In the genomic region with DNA sequence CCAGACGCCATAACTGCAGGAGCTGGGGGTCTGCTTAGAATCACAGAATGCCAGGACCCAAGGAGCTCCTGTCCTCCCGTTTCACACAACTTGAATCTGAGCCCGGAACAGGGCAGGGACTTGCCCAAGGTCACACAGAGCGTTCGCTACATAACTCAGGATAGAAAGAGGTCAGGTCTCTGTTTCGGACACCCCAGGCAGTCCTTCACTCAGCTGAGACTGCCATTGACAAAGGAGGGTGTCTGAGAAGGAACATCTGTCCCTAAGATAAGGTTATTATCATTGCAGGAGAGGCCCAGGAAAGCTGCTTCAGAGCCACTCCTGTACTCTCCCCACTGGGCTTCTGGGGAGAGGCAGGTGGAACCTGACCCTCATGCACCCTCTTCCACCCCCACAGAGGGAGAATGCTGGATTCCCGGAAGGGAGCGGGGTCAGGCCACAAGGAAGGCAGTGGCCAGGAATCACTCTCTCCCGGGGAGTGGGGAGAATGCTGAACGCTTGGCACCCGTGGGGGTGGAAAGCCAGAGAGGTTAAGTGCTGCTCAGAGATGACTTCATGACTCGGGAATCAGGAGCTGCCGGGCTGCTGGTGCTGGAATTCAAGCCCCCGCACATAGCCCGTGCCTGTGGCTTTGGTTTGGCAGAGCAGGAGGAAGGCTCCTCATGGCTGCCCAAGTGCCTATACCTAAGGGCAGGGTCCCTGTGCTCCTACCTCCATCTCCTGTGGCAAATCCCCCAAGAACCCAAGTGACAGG, we compare ENCODE assay signal across 1 cellular context.
TF ChIP-seq lines count a peak whose summit lies in the region.

No MANE protein-coding gene starts in this region.

TF ChIP-seq in K562, 482 proteins besides CTCF, POLR2A, EP300 and RAD21 (continued from another document and continues in another):
- TF ChIP-seq ZNF318 (IDR thresholded peaks at IDR 0.05; ENCODE audit: borderline replicate concordance in 1 of 2, low read depth in 1 of 2) (no peak), HDAC8 (tag; IDR thresholded peaks at IDR 0.05) (no peak), C11orf30 (IDR thresholded peaks at IDR 0.05; ENCODE audit: low read depth) (no peak), RFX1 (IDR thresholded peaks at IDR 0.05) (no peak), ELF4 (CRISPR knock-in tag; IDR thresholded peaks at IDR 0.05) (no peak), TEAD1 (CRISPR knock-in tag; IDR thresholded peaks at IDR 0.05) (no peak), SRSF7 (optimal IDR thresholded peaks at IDR 0.05; ENCODE audit: low read depth, low read length) (no peak), FOXP1 (CRISPR knock-in tag; IDR thresholded peaks at IDR 0.05) (no peak), REST (CRISPR knock-in tag; IDR thresholded peaks at IDR 0.05; ENCODE audit: low read depth) (no peak), SMARCC2 (IDR thresholded peaks at IDR 0.05; ENCODE audit: low read depth) (no peak), JUN (IDR thresholded peaks at IDR 0.05; ENCODE audit: borderline replicate concordance, low read depth, low read length) (no peak), JUN (CRISPR knock-in tag; IDR thresholded peaks at IDR 0.05; ENCODE audit: borderline replicate concordance) (no peak), NR2F6 (CRISPR knock-in tag; IDR thresholded peaks at IDR 0.05) (no peak), ZBTB17 (CRISPR knock-in tag; IDR thresholded peaks at IDR 0.05) (no peak), ZNF639 (CRISPR knock-in tag; conservative IDR thresholded peaks at IDR 0.05 in 1 of 2, IDR thresholded peaks at IDR 0.05 in 1 of 2) (no peak), TEAD4 (IDR thresholded peaks at IDR 0.05; ENCODE audit: low read length) (peak; percentile 78), TEAD4 (CRISPR knock-in tag; IDR thresholded peaks at IDR 0.05; ENCODE audit: borderline replicate concordance) (no peak), MED1 (CRISPR knock-in tag; IDR thresholded peaks at IDR 0.05; ENCODE audit: borderline replicate concordance) (no peak), ZNF764 (CRISPR knock-in tag; IDR thresholded peaks at IDR 0.05; ENCODE audit: low read depth) (no peak), ZNF121 (CRISPR knock-in tag; conservative IDR thresholded peaks at IDR 0.05) (no peak), SMAD2 (IDR thresholded peaks at IDR 0.05; ENCODE audit: low read depth, low read length) (no peak), COPS2 (conservative IDR thresholded peaks at IDR 0.05) (no peak), TCF15 (CRISPR knock-in tag; IDR thresholded peaks at IDR 0.05) (no peak), CHD1 (IDR thresholded peaks at IDR 0.05; ENCODE audit: low read length) (no peak), EP400 (IDR thresholded peaks at IDR 0.05) (no peak), MAFF (IDR thresholded peaks at IDR 0.05; ENCODE audit: low read length) (no peak), ETV1 (tag; conservative IDR thresholded peaks at IDR 0.05; ENCODE audit: low read depth) (no peak), SMARCE1 (IDR thresholded peaks at IDR 0.05) (peak; percentile 68; the same call in 1 of the 2 replicates), ARNT (IDR thresholded peaks at IDR 0.05) (no peak), ZNF175 (CRISPR knock-in tag; IDR thresholded peaks at IDR 0.05; ENCODE audit: low read depth) (no peak), MEF2D (tag; conservative IDR thresholded peaks at IDR 0.05; ENCODE audit: low read depth) (no peak), ZNF41 (CRISPR knock-in tag; conservative IDR thresholded peaks at IDR 0.05) (no peak), HDAC1 (IDR thresholded peaks at IDR 0.05) (peak in 1 of 2 experiments; percentile 58; a peak in 2 of 4 replicates), ESRRA (IDR thresholded peaks at IDR 0.05; ENCODE audit: borderline replicate concordance, low read depth) (peak; percentile 82), RNF2 (IDR thresholded peaks at IDR 0.05) (0 out of 2 replicates have a peak, but pooled peaks have one; percentile 45), ATF7 (IDR thresholded peaks at IDR 0.05) (peak; percentile 51), NFXL1 (CRISPR knock-in tag; IDR thresholded peaks at IDR 0.05) (no peak), PRMT5 (CRISPR knock-in tag; IDR thresholded peaks at IDR 0.05) (no peak), HDAC2 (IDR thresholded peaks at IDR 0.05) (peak; percentile 71; the same call in 1 of the 2 replicates), ZNF354B (CRISPR knock-in tag; IDR thresholded peaks at IDR 0.05) (no peak), NCOR1 (IDR thresholded peaks at IDR 0.05) (peak; percentile 80), NFE2 (IDR thresholded peaks at IDR 0.05; ENCODE audit: low read depth) (no peak), ZKSCAN8 (CRISPR knock-in tag; IDR thresholded peaks at IDR 0.05) (no peak), PTTG1 (tag; IDR thresholded peaks at IDR 0.05; ENCODE audit: low read depth) (no peak)
- TF ChIP-seq, protein P1, sequence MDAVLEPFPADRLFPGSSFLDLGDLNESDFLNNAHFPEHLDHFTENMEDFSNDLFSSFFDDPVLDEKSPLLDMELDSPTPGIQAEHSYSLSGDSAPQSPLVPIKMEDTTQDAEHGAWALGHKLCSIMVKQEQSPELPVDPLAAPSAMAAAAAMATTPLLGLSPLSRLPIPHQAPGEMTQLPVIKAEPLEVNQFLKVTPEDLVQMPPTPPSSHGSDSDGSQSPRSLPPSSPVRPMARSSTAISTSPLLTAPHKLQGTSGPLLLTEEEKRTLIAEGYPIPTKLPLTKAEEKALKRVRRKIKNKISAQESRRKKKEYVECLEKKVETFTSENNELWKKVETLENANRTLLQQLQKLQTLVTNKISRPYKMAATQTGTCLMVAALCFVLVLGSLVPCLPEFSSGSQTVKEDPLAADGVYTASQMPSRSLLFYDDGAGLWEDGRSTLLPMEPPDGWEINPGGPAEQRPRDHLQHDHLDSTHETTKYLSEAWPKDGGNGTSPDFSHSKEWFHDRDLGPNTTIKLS (IDR thresholded peaks at IDR 0.05; ENCODE audit: borderline replicate concordance, low read depth) = no peak
- TF ChIP-seq, protein P2, sequence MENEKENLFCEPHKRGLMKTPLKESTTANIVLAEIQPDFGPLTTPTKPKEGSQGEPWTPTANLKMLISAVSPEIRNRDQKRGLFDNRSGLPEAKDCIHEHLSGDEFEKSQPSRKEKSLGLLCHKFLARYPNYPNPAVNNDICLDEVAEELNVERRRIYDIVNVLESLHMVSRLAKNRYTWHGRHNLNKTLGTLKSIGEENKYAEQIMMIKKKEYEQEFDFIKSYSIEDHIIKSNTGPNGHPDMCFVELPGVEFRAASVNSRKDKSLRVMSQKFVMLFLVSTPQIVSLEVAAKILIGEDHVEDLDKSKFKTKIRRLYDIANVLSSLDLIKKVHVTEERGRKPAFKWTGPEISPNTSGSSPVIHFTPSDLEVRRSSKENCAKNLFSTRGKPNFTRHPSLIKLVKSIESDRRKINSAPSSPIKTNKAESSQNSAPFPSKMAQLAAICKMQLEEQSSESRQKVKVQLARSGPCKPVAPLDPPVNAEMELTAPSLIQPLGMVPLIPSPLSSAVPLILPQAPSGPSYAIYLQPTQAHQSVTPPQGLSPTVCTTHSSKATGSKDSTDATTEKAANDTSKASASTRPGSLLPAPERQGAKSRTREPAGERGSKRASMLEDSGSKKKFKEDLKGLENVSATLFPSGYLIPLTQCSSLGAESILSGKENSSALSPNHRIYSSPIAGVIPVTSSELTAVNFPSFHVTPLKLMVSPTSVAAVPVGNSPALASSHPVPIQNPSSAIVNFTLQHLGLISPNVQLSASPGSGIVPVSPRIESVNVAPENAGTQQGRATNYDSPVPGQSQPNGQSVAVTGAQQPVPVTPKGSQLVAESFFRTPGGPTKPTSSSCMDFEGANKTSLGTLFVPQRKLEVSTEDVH (IDR thresholded peaks at IDR 0.05; ENCODE audit: low read depth, partially characterized antibody) = no peak
- TF ChIP-seq, protein P3, sequence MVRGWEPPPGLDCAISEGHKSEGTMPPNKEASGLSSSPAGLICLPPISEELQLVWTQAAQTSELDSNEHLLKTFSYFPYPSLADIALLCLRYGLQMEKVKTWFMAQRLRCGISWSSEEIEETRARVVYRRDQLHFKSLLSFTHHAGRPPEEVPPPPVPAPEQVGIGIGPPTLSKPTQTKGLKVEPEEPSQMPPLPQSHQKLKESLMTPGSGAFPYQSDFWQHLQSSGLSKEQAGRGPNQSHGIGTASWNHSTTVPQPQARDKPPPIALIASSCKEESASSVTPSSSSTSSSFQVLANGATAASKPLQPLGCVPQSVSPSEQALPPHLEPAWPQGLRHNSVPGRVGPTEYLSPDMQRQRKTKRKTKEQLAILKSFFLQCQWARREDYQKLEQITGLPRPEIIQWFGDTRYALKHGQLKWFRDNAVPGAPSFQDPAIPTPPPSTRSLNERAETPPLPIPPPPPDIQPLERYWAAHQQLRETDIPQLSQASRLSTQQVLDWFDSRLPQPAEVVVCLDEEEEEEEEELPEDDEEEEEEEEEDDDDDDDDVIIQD (CRISPR knock-in tag; IDR thresholded peaks at IDR 0.05) = no peak
